8 cellular contexts compared by ENCODE assay signal in genomic region chr5:16690243-16690839, GRCh38.
A peak's percentile ranks its signal among the peaks of the same experiment; 100 is the strongest.
DNase-seq lines count a peak whose midpoint lies in the region; ATAC-seq and TF ChIP-seq lines count a peak whose summit lies in the region.

No MANE protein-coding gene starts in this region.

- H3F3A ChIP-seq in OCI-LY1 (ENCODE audit: insufficient read depth, low read length), result no peaks in the 10 kb centered on the region

- TF ChIP-seq CTCF in OCI-LY1 (IDR thresholded peaks at IDR 0.05; ENCODE audit: low read length), result peak; percentile 61
- TF ChIP-seq CTCF in chondrocyte (IDR thresholded peaks at IDR 0.05), result peak; percentile 82
- TF ChIP-seq CTCF in mesothelial cell of epicardium (IDR thresholded peaks at IDR 0.05; ENCODE audit: unreplicated experiment), result peak; percentile 56
- no peak for TF ChIP-seq CTCF in CD4-positive, alpha-beta T cell (IDR thresholded peaks at IDR 0.05)

- H3K36me3 ChIP-seq in OCI-LY1 (ENCODE audit: insufficient read depth, low read length), result no peaks in the 10 kb centered on the region

- H3K27me3 Mint-ChIP-seq in chondrocyte (ENCODE audit: low read depth) (no peaks in the 10 kb centered on the region), mesothelial cell of epicardium (ENCODE audit: low read depth) (no peaks in the 10 kb centered on the region)
- peaks cover 7% of the 10 kb centered on the region for H3K27me3 Mint-ChIP-seq in CD4-positive, alpha-beta T cell

- no peak overlapping the region for H3K4me3 ChIP-seq in OCI-LY1 (ENCODE audit: low read depth, low read length, poor library complexity, severe bottlenecking)

- intact Hi-C loops in CD4-positive, alpha-beta T cell (cut with DNase I, micrococcal nuclease), result no loop called here

- H3K9me3 Mint-ChIP-seq in chondrocyte (ENCODE audit: low read depth) (no peaks in the 10 kb centered on the region), mesothelial cell of epicardium (no peaks in the 10 kb centered on the region)
- H3K9me3 Mint-ChIP-seq in CD4-positive, alpha-beta T cell, result no peaks in the 10 kb centered on the region

- H3K4me1 Mint-ChIP-seq in chondrocyte (ENCODE audit: low read depth) (peaks cover 2% of the 10 kb centered on the region), mesothelial cell of epicardium (no peaks in the 10 kb centered on the region)
- no peaks in the 10 kb centered on the region for H3K4me1 Mint-ChIP-seq in CD4-positive, alpha-beta T cell (ENCODE audit: low read depth)

- H3K9me3 ChIP-seq in OCI-LY1 (ENCODE audit: low read length), result no peaks in the 10 kb centered on the region
- no peaks in the 10 kb centered on the region for H3K9me3 ChIP-seq in CD4-positive, alpha-beta T cell (ENCODE audit: control insufficient read depth, low read length)

- POLR2A ChIA-PET in CD4-positive, alpha-beta T cell (lab: Charles Lee), result no interaction called here

- peak; percentile 95 for ATAC-seq in GM18867 (IDR thresholded peaks at IDR 0.05; ENCODE audit: unreplicated experiment)
- ATAC-seq in HG03378 (IDR thresholded peaks at IDR 0.05; ENCODE audit: unreplicated experiment), result peak; percentile 87
- ATAC-seq in CD4-positive, alpha-beta T cell (ENCODE audit: poor library complexity), result no peak

- H3K36me3 Mint-ChIP-seq in chondrocyte (ENCODE audit: low read depth), result peaks cover 21% of the 10 kb centered on the region
- H3K36me3 Mint-ChIP-seq in mesothelial cell of epicardium, result peaks cover 48% of the 10 kb centered on the region
- H3K36me3 Mint-ChIP-seq in CD4-positive, alpha-beta T cell (ENCODE audit: low read depth), result no peaks in the 10 kb centered on the region

- DNase-seq in COLO829 (ENCODE audit: low spot score) (peak; percentile 36), chondrocyte (ENCODE audit: low spot score) (no peak), mesothelial cell of epicardium (ENCODE audit: low spot score in 2 of 2, unreplicated experiment in 2 of 2) (no peak), GDM1 (lab: John Stamatoyannopoulos, UW) (no peak)
- no peak for DNase-seq in CD4-positive, alpha-beta T cell

- CTCF ChIA-PET in CD4-positive, alpha-beta T cell (lab: Charles Lee), result no interaction called here

- H3K4me1 ChIP-seq in OCI-LY1 (ENCODE audit: insufficient read depth, low read length, severe bottlenecking), result no peaks in the 10 kb centered on the region

- H4K20me1 ChIP-seq in OCI-LY1 (ENCODE audit: insufficient read depth, low read length), result no peaks in the 10 kb centered on the region

- H3K4me2 ChIP-seq in OCI-LY1 (ENCODE audit: low read length), result no peak overlapping the region

- no peaks in the 10 kb centered on the region for H3K79me2 ChIP-seq in OCI-LY1 (ENCODE audit: insufficient read depth, low read length)

- H3K9me2 ChIP-seq in OCI-LY1 (ENCODE audit: low read depth, low read length), result no peaks in the 10 kb centered on the region

- H2AFZ ChIP-seq in OCI-LY1 (ENCODE audit: low read length), result no peak overlapping the region

- H3K4me3 Mint-ChIP-seq in chondrocyte (ENCODE audit: unreplicated experiment) (no peak overlapping the region), mesothelial cell of epicardium (no peak overlapping the region)
- H3K4me3 Mint-ChIP-seq in CD4-positive, alpha-beta T cell, result no peak overlapping the region

- H3K27ac ChIP-seq in OCI-LY1 (ENCODE audit: low read depth, low read length, poor library complexity, severe bottlenecking), result no peak overlapping the region
- H3K27ac ChIP-seq in CD4-positive, alpha-beta T cell (ENCODE audit: low read depth, low read length), result no peak overlapping the region

- H3K9ac ChIP-seq in OCI-LY1 (ENCODE audit: low read length), result no peak overlapping the region

- no peaks in the 10 kb centered on the region for H3K27me3 ChIP-seq in OCI-LY1 (ENCODE audit: insufficient read depth, low read length)
- H3K27me3 ChIP-seq in CD4-positive, alpha-beta T cell (ENCODE audit: control insufficient read depth, insufficient read depth, low read length), result no peaks in the 10 kb centered on the region

- H3K27ac Mint-ChIP-seq in chondrocyte (ENCODE audit: unreplicated experiment), result no peak overlapping the region
- no peak overlapping the region for H3K27ac Mint-ChIP-seq in mesothelial cell of epicardium
- no peak overlapping the region for H3K27ac Mint-ChIP-seq in CD4-positive, alpha-beta T cell
